Comparison of ENCODE assay signal across 12 cellular contexts in the genomic region with DNA sequence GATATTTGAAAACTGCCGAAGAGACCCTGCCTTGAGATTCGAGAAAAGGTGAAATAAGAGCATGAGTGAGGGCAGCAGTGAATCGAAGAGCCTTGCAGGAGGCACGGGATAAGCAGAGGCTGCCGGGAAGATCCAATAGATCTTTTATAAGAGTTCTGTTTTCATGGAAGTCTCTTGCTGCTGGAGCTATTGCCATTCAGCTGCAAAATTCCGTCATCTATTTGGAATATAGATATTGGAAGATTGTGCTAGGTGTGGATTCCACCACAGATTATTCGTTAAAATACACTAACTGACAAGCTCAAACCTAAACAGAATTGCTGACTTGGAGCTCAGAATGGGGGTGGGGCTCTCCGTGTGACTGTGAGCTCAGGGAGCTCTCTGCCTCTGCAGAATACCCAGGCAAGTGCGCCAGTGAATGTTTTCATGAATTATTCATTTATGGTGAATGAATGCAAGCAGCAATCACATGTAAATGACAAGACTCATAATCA.
DNase-seq lines count a peak whose midpoint lies in the region; ATAC-seq and TF ChIP-seq lines count a peak whose summit lies in the region.
"Had no signal": no experiment of that assay in that cellular context is flagged by ENCODE, and none has a peak within 500 bp of the region (broad histone marks: within the 10 kb centered on the region; RNA-seq: fewer than 3 reads in every experiment).

No MANE protein-coding gene starts in this region.

- H3K4me3 ChIP-seq in dorsolateral prefrontal cortex (peak overlapping the region in 57 of 59 donors; percentile 6 to 63 (median 39)), thoracic aorta (peak overlapping the region; percentile 57)

- H3K4me1 ChIP-seq in thoracic aorta (ENCODE audit: control insufficient read depth in 1 of 2, low read depth in 2 of 2): peaks cover 3 to 17% of the 10 kb centered on the region in 2 donors

- H3K27me3 ChIP-seq in dorsolateral prefrontal cortex (no peaks in the 10 kb centered on the region), thoracic aorta (replicated peaks; ENCODE audit: insufficient read depth) (no peaks in the 10 kb centered on the region)
- H3K27me3 ChIP-seq: right atrium auricular region had no signal

- H3K36me3 ChIP-seq in thoracic aorta: no peaks in the 10 kb centered on the region
- H3K36me3 ChIP-seq: right atrium auricular region had no signal

- H3K27ac ChIP-seq in dorsolateral prefrontal cortex: peak overlapping the region in 58 of 59 donors; percentile 18 to 98 (median 86)
- no peak overlapping the region for H3K27ac ChIP-seq in thoracic aorta
- H3K27ac ChIP-seq: right atrium auricular region had no signal

- DNase-seq in NCI-H1436 treated with DMSO at 0.1 percent for 48 hours (lab: John Stamatoyannopoulos, UW) (peak; percentile 10), dorsolateral prefrontal cortex (peak in 8 of 10 donors; percentile 59 to 84 (median 79)), middle frontal gyrus (ENCODE audit: extremely low spot score, low spot score) (peak; percentile 54), thoracic aorta (ENCODE audit: low spot score) (no peak), cerebellar nuclear complex (lab: John Stamatoyannopoulos, UW) (no peak), DMS53 (lab: John Stamatoyannopoulos, UW) (no peak), MV-4-11 (lab: John Stamatoyannopoulos, UW) (no peak)
- no peak for DNase-seq in activated naive CD4-positive, alpha-beta T cell treated with anti-CD3 and anti-CD28 coated beads, Interleukin-2, amount 50 U/mL, for 16 hours
- DNase-seq: NCI-H1417 treated with DMSO at 0.1 percent for 48 hours; stimulated activated naive B cell treated with anti-CD40 and anti-IgM and Interleukin-4, amounts not matched to agents 10 μg/mL and 1 μg/mL and 100 μg/mL, for 72 hours had no signal

- intact Hi-C loops in dorsolateral prefrontal cortex (cut with DNase I): loop anchor here (2.0 to 5.0 kb wide), 2 partner anchors 22 to 144 kb away; no protein-coding TSS in a partner anchor

- TF ChIP-seq CTCF in dorsolateral prefrontal cortex (IDR thresholded peaks at IDR 0.05 in 54 of 56, conservative IDR thresholded peaks at IDR 0.05 in 2 of 56; ENCODE audit: low read depth in 1 of 56, partially characterized antibody in 56 of 56) (peak in 3 of 56 donors; percentile 12 to 29 (median 15)), thoracic aorta (IDR thresholded peaks at IDR 0.05) (no peak)

- H3K9me3 ChIP-seq in thoracic aorta: no peaks in the 10 kb centered on the region
- H3K9me3 ChIP-seq: right atrium auricular region had no signal

- ATAC-seq in thoracic aorta (ENCODE audit: insufficient number of reproducible peaks, low FRiP score, low read depth): no peak
- ATAC-seq: HCT116; stimulated activated naive B cell treated with anti-CD40 and anti-IgM and Interleukin-4, amounts not matched to agents 10 μg/mL and 1 μg/mL and 100 μg/mL, for 72 hours had no signal

Comparison
In these comparisons a context has a peak if more than half of its experiments do, and no peak if none do; other contexts are left out.
1. DNase-seq: peak in NCI-H1436 treated with DMSO at 0.1 percent for 48 hours (single experiment), dorsolateral prefrontal cortex (8 of 10) and middle frontal gyrus (single experiment); none in thoracic aorta (single experiment), cerebellar nuclear complex (0 of 2), DMS53 (single experiment), activated naive CD4-positive, alpha-beta T cell treated with anti-CD3 and anti-CD28 coated beads, Interleukin-2, amount 50 U/mL, for 16 hours (single experiment) and MV-4-11 (single experiment).
2. H3K27ac ChIP-seq: peak in dorsolateral prefrontal cortex (58 of 59); none in thoracic aorta (0 of 2).